8 cellular contexts compared by ENCODE assay signal in the genomic region with DNA sequence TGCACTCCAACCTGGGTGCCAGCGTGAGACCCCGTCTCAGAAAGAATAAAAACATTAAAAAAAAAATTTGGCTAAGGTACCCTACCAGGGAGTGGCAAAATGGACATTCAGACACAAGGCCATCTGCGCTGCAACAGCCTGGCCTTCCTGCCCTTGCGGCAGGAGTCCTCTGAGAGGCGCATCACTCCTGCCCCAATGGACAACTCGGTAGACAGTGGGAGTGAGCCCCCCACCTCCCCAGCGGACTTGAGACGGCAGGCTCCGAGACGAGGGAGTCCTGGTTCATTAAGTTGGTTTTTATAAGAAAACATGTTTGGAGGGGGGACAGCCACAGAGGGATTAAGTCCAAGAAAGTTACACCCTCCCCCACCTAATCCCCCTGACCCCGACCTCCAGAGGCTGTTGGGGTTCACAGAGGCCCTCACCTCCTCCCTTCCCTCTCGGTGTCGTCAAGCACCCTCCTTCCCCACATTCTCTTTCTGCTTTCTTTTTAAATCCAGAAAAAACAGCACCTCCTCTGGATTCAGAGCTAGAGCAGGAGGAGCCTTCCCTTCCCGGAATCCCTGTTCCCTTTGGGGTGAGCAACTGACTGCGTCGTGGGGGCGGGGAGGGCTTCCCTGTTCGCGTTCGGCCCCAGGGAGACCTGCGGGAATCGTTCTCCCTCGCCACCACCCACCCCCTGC. TPM values are rescaled to one million over a fixed set of nuclear protein-coding genes. Genes with fewer than 3 reads are reported as not detected.
A peak's percentile ranks its signal among the peaks of the same experiment; 100 is the strongest.
DNase-seq lines count a peak whose midpoint lies in the region; ATAC-seq, FAIRE-seq and TF ChIP-seq lines count a peak whose summit lies in the region.

No MANE protein-coding gene starts in this region.

- peaks cover 32% of the 10 kb centered on the region for H3K4me1 Mint-ChIP-seq in activated naive CD8-positive, alpha-beta T cell treated with anti-CD3 and anti-CD28 coated beads, Interleukin-2, amount 10 ng/mL, durations not matched to agents 7 days and 5 days
- peaks cover 64% of the 10 kb centered on the region for H3K4me1 Mint-ChIP-seq in stimulated activated naive CD8-positive, alpha-beta T cell treated with anti-CD3 and anti-CD28 coated beads, Interleukin-15, Interleukin-2, amounts not matched to agents 100 ng/mL and 50 ng/mL, for 24 hours (ENCODE audit: low read depth)

- TSS peak; percentile 78 for BruUV-seq in HCT116 (replicated peaks; lab: Mats Ljungman, UMichigan)

- H2AFZ ChIP-seq in HCT116 (ENCODE audit: low read depth, low read length, poor library complexity, severe bottlenecking), result no peak overlapping the region

- intact Hi-C loops in HCT116 (cut with micrococcal nuclease), result no loop called here

- no peaks in the 10 kb centered on the region for H3K9me3 ChIP-seq in A549
- no peaks in the 10 kb centered on the region for H3K9me3 ChIP-seq in HCT116 (ENCODE audit: control insufficient read depth in 1 of 2, insufficient read depth in 1 of 2, low read depth in 1 of 2, low read length in 2 of 2)
- H3K9me3 ChIP-seq in iPS-20b (ENCODE audit: insufficient read depth, low read depth, low read length), result no peaks in the 10 kb centered on the region

- TF ChIP-seq EP300 in A549 (IDR thresholded peaks at IDR 0.05), result no peak

- H3K4me3 ChIP-seq in A549 (peak overlapping the region; percentile 66), HCT116 (replicated peaks in 1 of 2; ENCODE audit: low read depth in 1 of 2, low read length in 2 of 2) (peak overlapping the region; percentile 53 to 82), iPS-20b (ENCODE audit: low read length) (peak overlapping the region; percentile 91)

- DNase-seq in A549 (ENCODE audit: low read depth in 1 of 2, low spot score in 1 of 2) (peak in 1 of 2 experiments; percentile 41), HCT116 (ENCODE audit: low read depth, low spot score) (no peak), NCI-H1436 treated with DMSO at 0.1 percent for 48 hours (lab: John Stamatoyannopoulos, UW) (no peak)
- DNase-seq in activated naive CD8-positive, alpha-beta T cell treated with anti-CD3 and anti-CD28 coated beads, Interleukin-2, amount 10 ng/mL, durations not matched to agents 7 days and 5 days, result no peak

- TF ChIP-seq CTCF in A549 (IDR thresholded peaks at IDR 0.05) (no peak), HCT116 (IDR thresholded peaks at IDR 0.05 in 2 of 3, conservative IDR thresholded peaks at IDR 0.05 in 1 of 3; ENCODE audit: borderline replicate concordance in 1 of 3, insufficient read depth in 1 of 3, low read depth in 2 of 3, low read length in 2 of 3) (no peak)

- H3K9me3 Mint-ChIP-seq in activated naive CD8-positive, alpha-beta T cell treated with anti-CD3 and anti-CD28 coated beads, Interleukin-2, amount 10 ng/mL, durations not matched to agents 7 days and 5 days, result no peaks in the 10 kb centered on the region
- no peaks in the 10 kb centered on the region for H3K9me3 Mint-ChIP-seq in stimulated activated naive CD8-positive, alpha-beta T cell treated with anti-CD3 and anti-CD28 coated beads, Interleukin-15, Interleukin-2, amounts not matched to agents 100 ng/mL and 50 ng/mL, for 24 hours

- H3K36me3 ChIP-seq in HCT116 (ENCODE audit: control insufficient read depth in 1 of 2, insufficient read depth in 2 of 2, low read length in 2 of 2), result peaks cover 4 to 22% of the 10 kb centered on the region in 2 experiments
- peaks cover 20% of the 10 kb centered on the region; the same call in 1 of the 2 replicates for H3K36me3 ChIP-seq in iPS-20b (ENCODE audit: insufficient read depth, low read depth, low read length)

- peaks cover 31% of the 10 kb centered on the region for H3K79me2 ChIP-seq in HCT116 (ENCODE audit: insufficient read depth, low read length)

- H4K20me1 ChIP-seq in HCT116 (ENCODE audit: insufficient read depth), result no peaks in the 10 kb centered on the region; the same call in 1 of the 2 replicates

- peak overlapping the region; percentile 93 for H3K9ac ChIP-seq in HCT116 (ENCODE audit: low read length)
- peak overlapping the region; percentile 92 for H3K9ac ChIP-seq in iPS-20b (ENCODE audit: low read depth, low read length)

- FAIRE-seq in A549 (lab: Jason Lieb, UNC), result no peak

- POLR2A ChIA-PET in A549 (lab: Yijun Ruan, JAX) (interaction anchor here (0.6 to 3.3 kb wide), 9 partner anchors 8 to 890 kb away, joined by 3 to 34 read pairs (median 4); a partner anchor contains a TSS), HCT116 (lab: Charles Lee) (interaction anchor here (1.0 to 3.1 kb wide), 4 partner anchors 8 to 110 kb away, joined by 3 to 16 read pairs (median 4); a partner anchor contains a TSS)
- POLR2A ChIA-PET in activated naive CD8-positive, alpha-beta T cell treated with anti-CD3 and anti-CD28 coated beads, Interleukin-2, amount 10 ng/mL, durations not matched to agents 7 days and 5 days (lab: Charles Lee), result interaction anchor here (0.6 to 3.6 kb wide), 13 partner anchors 13 to 830 kb away, joined by 3 to 56 read pairs (median 5); a partner anchor contains a TSS

- H3K27ac Mint-ChIP-seq in activated naive CD8-positive, alpha-beta T cell treated with anti-CD3 and anti-CD28 coated beads, Interleukin-2, amount 10 ng/mL, durations not matched to agents 7 days and 5 days, result peak overlapping the region; percentile 95
- H3K27ac Mint-ChIP-seq in stimulated activated naive CD8-positive, alpha-beta T cell treated with anti-CD3 and anti-CD28 coated beads, Interleukin-15, Interleukin-2, amounts not matched to agents 100 ng/mL and 50 ng/mL, for 24 hours, result peak overlapping the region; percentile 93

- CTCF ChIA-PET in A549 (lab: Yijun Ruan, JAX), result interaction anchor here (1.0 to 14.7 kb wide), 13 partner anchors 8 to 232 kb away, joined by 3 to 199 read pairs (median 4); no protein-coding TSS in a partner anchor
- CTCF ChIA-PET in HCT116 (lab: Charles Lee), result interaction anchor here (1.7 to 3.4 kb wide), 2 partner anchors 14 to 40 kb away, joined by 11 to 48 read pairs; no protein-coding TSS in a partner anchor

- no peak for ATAC-seq in A549
- no peak for ATAC-seq in HCT116
- no peak for ATAC-seq in activated naive CD8-positive, alpha-beta T cell treated with anti-CD3 and anti-CD28 coated beads, Interleukin-2, amount 10 ng/mL, durations not matched to agents 7 days and 5 days (ENCODE audit: low read depth)
- ATAC-seq in GM19463 (IDR thresholded peaks at IDR 0.05; ENCODE audit: unreplicated experiment), result no peak
- no peak for ATAC-seq in GM21447 (IDR thresholded peaks at IDR 0.05; ENCODE audit: unreplicated experiment)

- H3K27me3 Mint-ChIP-seq in activated naive CD8-positive, alpha-beta T cell treated with anti-CD3 and anti-CD28 coated beads, Interleukin-2, amount 10 ng/mL, durations not matched to agents 7 days and 5 days, result peaks cover 13% of the 10 kb centered on the region
- H3K27me3 Mint-ChIP-seq in stimulated activated naive CD8-positive, alpha-beta T cell treated with anti-CD3 and anti-CD28 coated beads, Interleukin-15, Interleukin-2, amounts not matched to agents 100 ng/mL and 50 ng/mL, for 24 hours, result no peaks in the 10 kb centered on the region

- no peaks in the 10 kb centered on the region for H3K9me2 ChIP-seq in HCT116 (ENCODE audit: insufficient read depth)

- peak overlapping the region; percentile 84 for H3K4me3 Mint-ChIP-seq in activated naive CD8-positive, alpha-beta T cell treated with anti-CD3 and anti-CD28 coated beads, Interleukin-2, amount 10 ng/mL, durations not matched to agents 7 days and 5 days
- H3K4me3 Mint-ChIP-seq in stimulated activated naive CD8-positive, alpha-beta T cell treated with anti-CD3 and anti-CD28 coated beads, Interleukin-15, Interleukin-2, amounts not matched to agents 100 ng/mL and 50 ng/mL, for 24 hours, result peak overlapping the region; percentile 85

- H3K4me2 ChIP-seq in A549 (peak overlapping the region; percentile 95), HCT116 (ENCODE audit: low read length) (peak overlapping the region; percentile 100)

- TF ChIP-seq RAD21 in A549 (conservative IDR thresholded peaks at IDR 0.05 in 1 of 2, IDR thresholded peaks at IDR 0.05 in 1 of 2), result no peak
- no peak for TF ChIP-seq RAD21 in HCT116 (IDR thresholded peaks at IDR 0.05; ENCODE audit: low read depth)

- H3K27ac ChIP-seq in A549, result peak overlapping the region; percentile 95 to 96
- H3K27ac ChIP-seq in HCT116 (ENCODE audit: low read depth, low read length), result peak overlapping the region; percentile 88
- H3K27ac ChIP-seq in iPS-20b (ENCODE audit: low read length), result no peak overlapping the region

- H3K36me3 Mint-ChIP-seq in activated naive CD8-positive, alpha-beta T cell treated with anti-CD3 and anti-CD28 coated beads, Interleukin-2, amount 10 ng/mL, durations not matched to agents 7 days and 5 days, result peaks cover 7% of the 10 kb centered on the region
- peaks cover 21% of the 10 kb centered on the region for H3K36me3 Mint-ChIP-seq in stimulated activated naive CD8-positive, alpha-beta T cell treated with anti-CD3 and anti-CD28 coated beads, Interleukin-15, Interleukin-2, amounts not matched to agents 100 ng/mL and 50 ng/mL, for 24 hours (ENCODE audit: low read depth)

- H3K27me3 ChIP-seq in HCT116 (ENCODE audit: insufficient read depth, low read length), result no peaks in the 10 kb centered on the region
- peaks cover 27% of the 10 kb centered on the region for H3K27me3 ChIP-seq in iPS-20b (ENCODE audit: insufficient read depth, low read length)

- WGBS in A549 (ENCODE audit: missing lambda C conversion rate), result 33% methylated on average over 23 of the region's 23 CpGs

- RAD21 ChIA-PET in HCT116 (lab: Charles Lee; ENCODE audit: low non-redundant PET in 1 of 2, low total read pairs in 2 of 2, uncharacterized antibody in 2 of 2, unreplicated experiment in 2 of 2), result interaction anchor here in 1 of 2 experiments (1.1 kb wide), 1 partner anchor 72 kb away, joined by 3 read pairs; no protein-coding TSS in a partner anchor

- H3K4me1 ChIP-seq in A549 (peaks cover 12% of the 10 kb centered on the region), HCT116 (ENCODE audit: control insufficient read depth in 1 of 2, insufficient read depth in 2 of 2, low read length in 2 of 2) (peaks cover 0 to 40% of the 10 kb centered on the region in 2 experiments; a peak in 3 of 4 replicates), iPS-20b (ENCODE audit: insufficient read depth, low read length) (no peaks in the 10 kb centered on the region)

- TF ChIP-seq POLR2A in A549 (IDR thresholded peaks at IDR 0.05; ENCODE audit: low read length) (no peak), HCT116 (IDR thresholded peaks at IDR 0.05; ENCODE audit: borderline replicate concordance, extremely low read depth, insufficient read depth, insufficient read length) (no peak)

RNA-seq across cellular contexts. Expression of a gene that starts 1.8 kb away (rescaled TPM):
- 49.3 and 63.5 TPM in 2 replicates for polyA plus RNA-seq in A549 (2011; rRNA removed)
- 40.6 and 61.3 TPM in 2 replicates for polyA plus RNA-seq in A549 (2012; cell fraction: cytosol; rRNA removed)
- 93.6 and 109 TPM in 2 replicates for polyA plus RNA-seq in A549 (2012; cell fraction: nucleus; rRNA removed)
- polyA plus RNA-seq in A549 (2017; fragmentation: RNase III; extraction: RNeasy Plus Mini Kit Qiagen cat#74134 plus additional on column Dnase treatment), result 0.45 to 0.59 TPM (median 0.49 TPM) in 3 replicates
- polyA minus RNA-seq in A549 (2011; rRNA and poly(A)+ RNA removed), result 19.7 and 32.3 TPM in 2 replicates
- total RNA-seq in HCT116 (2021; ENCODE audit: unreplicated experiment), result 173 TPM
- 403 and 469 TPM in 2 replicates for polyA plus RNA-seq in HCT116 (2012)
- total RNA-seq in activated naive CD8-positive, alpha-beta T cell treated with anti-CD3 and anti-CD28 coated beads, Interleukin-2, amount 10 ng/mL, durations not matched to agents 7 days and 5 days, result 1 to 10 TPM; 4.6 to 5.1 TPM

RNA-seq across cellular contexts. Expression of a gene that starts 24.6 kb away (rescaled TPM):
- 4.6 and 9.3 TPM in 2 replicates for polyA plus RNA-seq in A549 (2011; rRNA removed)
- 2.9 and 4.0 TPM in 2 replicates for polyA plus RNA-seq in A549 (2012; cell fraction: cytosol; rRNA removed)
- 5.3 and 6.5 TPM in 2 replicates for polyA plus RNA-seq in A549 (2012; cell fraction: nucleus; rRNA removed)
- 5.0 to 6.1 TPM (median 5.1 TPM) in 3 replicates for polyA plus RNA-seq in A549 (2017; fragmentation: RNase III; extraction: RNeasy Plus Mini Kit Qiagen cat#74134 plus additional on column Dnase treatment)
- 7.4 and 7.6 TPM in 2 replicates for polyA minus RNA-seq in A549 (2011; rRNA and poly(A)+ RNA removed)
- 4.9 TPM for total RNA-seq in HCT116 (2021; ENCODE audit: unreplicated experiment)
- polyA plus RNA-seq in HCT116 (2012), result 4.7 and 5.0 TPM in 2 replicates
- total RNA-seq in activated naive CD8-positive, alpha-beta T cell treated with anti-CD3 and anti-CD28 coated beads, Interleukin-2, amount 10 ng/mL, durations not matched to agents 7 days and 5 days, result 1 to 10 TPM; 1.3 to 1.5 TPM

Comparison
In these comparisons a context has a peak if more than half of its experiments do, and no peak if none do; other contexts are left out.
1. RNA of a gene that starts 1.8 kb away (total RNA-seq): 173 TPM in HCT116 (single experiment); 4.6 to 5.1 TPM in activated naive CD8-positive, alpha-beta T cell treated with anti-CD3 and anti-CD28 coated beads, Interleukin-2, amount 10 ng/mL, durations not matched to agents 7 days and 5 days; every median in the first group is over 10 times any median in the second.
2. Peak in every context shown above with its lines, with median percentiles within 50 percentile points of each other: H3K4me3 ChIP-seq.